8 cellular contexts compared by ENCODE assay signal in genomic region chr2:44361330-44362206, GRCh38. TPM values are rescaled to one million over a fixed set of nuclear protein-coding genes. Genes with fewer than 3 reads are reported as not detected.
DNase-seq lines count a peak whose midpoint lies in the region; ATAC-seq and TF ChIP-seq lines count a peak whose summit lies in the region.

Gene CAMKMT, plus strand, starts transcription at chr2:44361947.
Gene PREPL, minus strand, starts transcription at chr2:44361494. Its CDS starts 15,152 bp downstream, at chr2:44346342.

- H3K36me3 ChIP-seq in ES-I3 (ENCODE audit: insufficient read depth, low read length) = no peaks in the 10 kb centered on the region
- peaks cover 15% of the 10 kb centered on the region for H3K36me3 ChIP-seq in MG63

- no peaks in the 10 kb centered on the region for H4K20me1 ChIP-seq in H9 (ENCODE audit: control insufficient read depth, insufficient read depth, insufficient read length)

- H3K27ac ChIP-seq in H9 (ENCODE audit: insufficient read length, low read depth, low read length) = peak within 1 kb of the TSS; percentile 57

- no peak within 1 kb of the TSS for H3K4ac ChIP-seq in H9 (ENCODE audit: low read depth, low read length)

- ATAC-seq in stimulated activated naive CD8-positive, alpha-beta T cell treated with anti-CD3 and anti-CD28 coated beads, Interleukin-15, amount 100 ng/mL, for 72 hours = peak; percentile 91

- peaks cover 12% of the 10 kb centered on the region for H3K23me2 ChIP-seq in H9 (ENCODE audit: insufficient read length, low read depth, low read length, poor library complexity, severe bottlenecking)

- H3T11ph ChIP-seq in H9 (ENCODE audit: low read length) = peak within 1 kb of the TSS; percentile 93

- peak within 1 kb of the TSS; percentile 84 for H3K4me2 ChIP-seq in H9 (ENCODE audit: insufficient read depth, insufficient read length, low read length)

- peak within 1 kb of the TSS; percentile 70 for H3K4me3 ChIP-seq in MG63

- H3K9ac ChIP-seq in ES-I3 (ENCODE audit: low read depth, low read length) (peak within 1 kb of the TSS; percentile 59), H9 (ENCODE audit: extremely low read depth, insufficient read length, low read length) (peak within 1 kb of the TSS; percentile 87)

- no peak within 1 kb of the TSS for H2BK15ac ChIP-seq in H9 (ENCODE audit: low read depth, low read length)

- peak within 1 kb of the TSS; percentile 53 for H4K5ac ChIP-seq in H9 (ENCODE audit: insufficient read length, low read depth, low read length)

- H2BK12ac ChIP-seq in H9 (ENCODE audit: insufficient read length, low read depth, low read length) = no peak within 1 kb of the TSS

- H3K23ac ChIP-seq in H9 (ENCODE audit: insufficient read length, low read depth, low read length) = no peak within 1 kb of the TSS

- no peaks in the 10 kb centered on the region for H3K9me3 Mint-ChIP-seq in H9
- H3K9me3 Mint-ChIP-seq in nephron progenitor cell = no peaks in the 10 kb centered on the region
- no peaks in the 10 kb centered on the region for H3K9me3 Mint-ChIP-seq in stimulated activated naive CD8-positive, alpha-beta T cell treated with anti-CD3 and anti-CD28 coated beads, Interleukin-15, amount 100 ng/mL, for 72 hours

- WGBS in H9 (ENCODE audit: extremely low coverage, insufficient read length, low lambda C conversion rate) = no CpG with 5 or more reads among the region's 57 CpGs

- H3K56ac ChIP-seq in H9 (ENCODE audit: insufficient read length, low read depth, low read length) = no peak within 1 kb of the TSS

- no peaks in the 10 kb centered on the region for H3K27me3 Mint-ChIP-seq in H9 (ENCODE audit: low read depth)
- H3K27me3 Mint-ChIP-seq in nephron progenitor cell (ENCODE audit: low read depth, poor library complexity) = no peaks in the 10 kb centered on the region
- no peaks in the 10 kb centered on the region for H3K27me3 Mint-ChIP-seq in stimulated activated naive CD8-positive, alpha-beta T cell treated with anti-CD3 and anti-CD28 coated beads, Interleukin-15, amount 100 ng/mL, for 72 hours

- DNase-seq in H9 (peak; percentile 98), MG63 (peak; percentile 96), SHP77 treated with DMSO at 0.1 percent for 48 hours (lab: John Stamatoyannopoulos, UW) (peak; percentile 87), fibroblast of the conjunctiva (ENCODE audit: low read depth) (peak; percentile 95), nephron progenitor cell (peak; percentile 98)
- DNase-seq in activated effector memory CD4-positive, alpha-beta T cell treated with anti-CD3 and anti-CD28 coated beads, Interleukin-2, amount 50 U/mL, for 16 hours = peak; percentile 99
- peak; percentile 95 to 98 for DNase-seq in stimulated activated naive CD8-positive, alpha-beta T cell treated with anti-CD3 and anti-CD28 coated beads, Interleukin-15, amount 100 ng/mL, for 72 hours

- no peak within 1 kb of the TSS for H4K8ac ChIP-seq in H9 (replicated peaks; ENCODE audit: insufficient read length, low read depth, low read length)

- TF ChIP-seq CTCF in H9 (conservative IDR thresholded peaks at IDR 0.05) = no peak
- TF ChIP-seq CTCF in nephron progenitor cell (IDR thresholded peaks at IDR 0.05) = no peak

- no peak within 1 kb of the TSS for H2BK20ac ChIP-seq in H9 (ENCODE audit: low read depth, low read length, poor library complexity, severe bottlenecking)

- H3K27me3 ChIP-seq in H9 (ENCODE audit: insufficient read depth, low read length) (no peaks in the 10 kb centered on the region), MG63 (no peaks in the 10 kb centered on the region)

- H2AK5ac ChIP-seq in H9 (ENCODE audit: insufficient read length, low read length) = no peak within 1 kb of the TSS

- H3K79me1 ChIP-seq in H9 (ENCODE audit: insufficient read depth, low read depth, low read length, poor library complexity, severe bottlenecking) = no peaks in the 10 kb centered on the region

- H2BK5ac ChIP-seq in H9 (ENCODE audit: insufficient read length, low read length) = peak within 1 kb of the TSS; percentile 96

- peak within 1 kb of the TSS; percentile 99 to 100 (median 100) for H3K27ac Mint-ChIP-seq in H9
- H3K27ac Mint-ChIP-seq in nephron progenitor cell = peak within 1 kb of the TSS; percentile 100
- peak within 1 kb of the TSS; percentile 100 for H3K27ac Mint-ChIP-seq in stimulated activated naive CD8-positive, alpha-beta T cell treated with anti-CD3 and anti-CD28 coated beads, Interleukin-15, amount 100 ng/mL, for 72 hours

- H3K4me1 ChIP-seq in ES-I3 (ENCODE audit: insufficient read depth, low read length) (no peaks in the 10 kb centered on the region), H9 (ENCODE audit: insufficient read depth, low read length) (peaks cover 3% of the 10 kb centered on the region; the same call in 1 of the 2 replicates)

- H4K91ac ChIP-seq in H9 (ENCODE audit: insufficient read length, low read depth, low read length) = no peak within 1 kb of the TSS

- H3K36me3 Mint-ChIP-seq in H9 (ENCODE audit: insufficient read depth in 1 of 3, low read depth in 3 of 3) (no peaks in the 10 kb centered on the region; a peak in 1 of 7 replicates), nephron progenitor cell (ENCODE audit: low read depth) (no peaks in the 10 kb centered on the region)

- peak within 1 kb of the TSS; percentile 99 for H2AFZ ChIP-seq in H9 (ENCODE audit: low read length)

- H3K18ac ChIP-seq in H9 (ENCODE audit: insufficient read length, low read depth, low read length) = peak within 1 kb of the TSS; percentile 96

- H3K9me3 ChIP-seq in ES-I3 (ENCODE audit: control insufficient read depth, insufficient read depth, low read length) = no peaks in the 10 kb centered on the region
- H3K9me3 ChIP-seq in H9 (ENCODE audit: control insufficient read depth, low read depth, low read length) = no peaks in the 10 kb centered on the region
- no peaks in the 10 kb centered on the region for H3K9me3 ChIP-seq in MG63

- H3K14ac ChIP-seq in H9 (ENCODE audit: insufficient read depth, low read length) = peak within 1 kb of the TSS; percentile 96; the same call in 1 of the 2 replicates

- H3K4me1 Mint-ChIP-seq in H9 (peaks cover 12 to 21% of the 10 kb centered on the region in 2 experiments), nephron progenitor cell (peaks cover 36% of the 10 kb centered on the region)
- H3K4me1 Mint-ChIP-seq in stimulated activated naive CD8-positive, alpha-beta T cell treated with anti-CD3 and anti-CD28 coated beads, Interleukin-15, amount 100 ng/mL, for 72 hours = peaks cover 45% of the 10 kb centered on the region

- H2BK120ac ChIP-seq in H9 (ENCODE audit: low read depth, low read length, poor library complexity, severe bottlenecking) = peak within 1 kb of the TSS; percentile 94

- peaks cover 10% of the 10 kb centered on the region; the same call in 1 of the 2 replicates for H3K79me2 ChIP-seq in H9 (ENCODE audit: insufficient read depth, low read length)

- H3K4me3 Mint-ChIP-seq in H9 = peak within 1 kb of the TSS; percentile 95 to 100
- H3K4me3 Mint-ChIP-seq in nephron progenitor cell = peak within 1 kb of the TSS; percentile 99
- peak within 1 kb of the TSS; percentile 93 to 96 for H3K4me3 Mint-ChIP-seq in stimulated activated naive CD8-positive, alpha-beta T cell treated with anti-CD3 and anti-CD28 coated beads, Interleukin-15, amount 100 ng/mL, for 72 hours

RNA-seq across cellular contexts. Expression of gene CAMKMT, which starts in this region (rescaled TPM):
- total RNA-seq in H9 (2021) = 17.4 and 21.1 TPM in 2 replicates
- total RNA-seq in MG63 (2014; rRNA removed; shearing (Covaris generic); ENCODE audit: low replicate concordance) = 1.3 and 26.4 TPM in 2 replicates

RNA-seq across cellular contexts. Expression of gene PREPL, which starts in this region (rescaled TPM):
- total RNA-seq in H9 (2021) = 29.4 and 30.1 TPM in 2 replicates
- total RNA-seq in MG63 (2014; rRNA removed; shearing (Covaris generic); ENCODE audit: low replicate concordance) = 48.3 and 102 TPM in 2 replicates

Comparison
In these comparisons a context has a peak if more than half of its experiments do, and no peak if none do; other contexts are left out.
1. Peak in every context shown above with its lines: DNase-seq, ATAC-seq, H3K4me3 ChIP-seq and H3K27ac ChIP-seq.